Comparison of ENCODE assay signal across 14 cellular contexts in genomic region chr11:62755086-62755615, GRCh38. TPM values are rescaled to one million over a fixed set of nuclear protein-coding genes. Genes with fewer than 3 reads are reported as not detected.
DNase-seq lines count a peak whose midpoint lies in the region; ATAC-seq and TF ChIP-seq lines count a peak whose summit lies in the region.
"Had no signal": no experiment of that assay in that cellular context is flagged by ENCODE, and none has a peak within 500 bp of the region (broad histone marks: within the 10 kb centered on the region; RNA-seq: fewer than 3 reads in every experiment).

No MANE protein-coding gene starts in this region.

- TF ChIP-seq CTCF in PC-9 (conservative IDR thresholded peaks at IDR 0.05) = no peak
- TF ChIP-seq CTCF in dorsolateral prefrontal cortex (IDR thresholded peaks at IDR 0.05 in 54 of 56, conservative IDR thresholded peaks at IDR 0.05 in 2 of 56; ENCODE audit: low read depth in 1 of 56, partially characterized antibody in 56 of 56) = no peak
- TF ChIP-seq CTCF in osteocyte (IDR thresholded peaks at IDR 0.05) = no peak

- no peaks in the 10 kb centered on the region for H3K9me2 ChIP-seq in PC-9 (ENCODE audit: insufficient read depth)

- no peaks in the 10 kb centered on the region for H3K9me3 Mint-ChIP-seq in activated CD4-positive, alpha-beta T cell treated with anti-CD3 and anti-CD28 coated beads, Interleukin-2, amount 10 ng/mL, durations not matched to agents 7 days and 5 days
- no peaks in the 10 kb centered on the region for H3K9me3 Mint-ChIP-seq in osteocyte (ENCODE audit: unreplicated experiment)

- no peak for DNase-seq in activated CD4-positive, alpha-beta T cell treated with anti-CD3 and anti-CD28 coated beads, Interleukin-2, amount 10 ng/mL, durations not matched to agents 7 days and 5 days
- no peak for DNase-seq in activated CD4-positive, alpha-beta T cell treated with anti-CD3 and anti-CD28 coated beads for 4 hours
- no peak for DNase-seq in PC-9
- no peak for DNase-seq in dorsolateral prefrontal cortex
- no peak for DNase-seq in osteocyte (ENCODE audit: extremely low spot score, unreplicated experiment)
- no peak for DNase-seq in GOT3 (lab: John Stamatoyannopoulos, UW)
- no peak for DNase-seq in NCI-H524 treated with DMSO at 0.1 percent for 48 hours (lab: John Stamatoyannopoulos, UW)
- DNase-seq: adrenal gland, hippocampal formation, NCI-H226, SHP77 treated with DMSO at 0.1 percent for 48 hours, tibial artery had no signal

- H3K79me2 ChIP-seq in PC-9 (ENCODE audit: low read depth) = peaks cover 17% of the 10 kb centered on the region

- H4K20me1 ChIP-seq in PC-9 (ENCODE audit: insufficient read depth) = no peaks in the 10 kb centered on the region

- no peak overlapping the region for H2AFZ ChIP-seq in PC-9

- H3K27me3 ChIP-seq in PC-9 (ENCODE audit: insufficient read depth, low read depth) (no peaks in the 10 kb centered on the region), dorsolateral prefrontal cortex (no peaks in the 10 kb centered on the region)
- H3K27me3 ChIP-seq: adrenal gland, right atrium auricular region, tibial artery had no signal

- no peak overlapping the region for H3K27ac ChIP-seq in PC-9
- peak overlapping the region; percentile 62 to 99 (median 95) for H3K27ac ChIP-seq in dorsolateral prefrontal cortex

- H3K4me1 Mint-ChIP-seq in activated CD4-positive, alpha-beta T cell treated with anti-CD3 and anti-CD28 coated beads, Interleukin-2, amount 10 ng/mL, durations not matched to agents 7 days and 5 days = peaks cover 22% of the 10 kb centered on the region
- peaks cover 15% of the 10 kb centered on the region for H3K4me1 Mint-ChIP-seq in osteocyte (ENCODE audit: unreplicated experiment)

- CTCF ChIA-PET in activated CD4-positive, alpha-beta T cell treated with anti-CD3 and anti-CD28 coated beads, Interleukin-2, amount 10 ng/mL, durations not matched to agents 7 days and 5 days (lab: Charles Lee) = interaction anchor here (1.8 to 3.7 kb wide), 3 partner anchors 14 to 31 kb away, joined by 4 to 15 read pairs (median 10); partner anchors contain the start of gene HNRNPUL2
- CTCF ChIA-PET in PC-9 (lab: Charles Lee) = interaction anchor here (0.7 to 1.3 kb wide), 2 partner anchors 66 to 164 kb away, joined by 3 to 5 read pairs; partner anchors contain the start of genes LRRN4CL and TUT1

- peaks cover 22% of the 10 kb centered on the region; the same call in 1 of the 2 replicates for H3F3A ChIP-seq in PC-9 (ENCODE audit: insufficient read depth, low read depth)

- peak overlapping the region; percentile 63; the same call in 1 of the 2 replicates for H3K4me3 ChIP-seq in PC-9
- H3K4me3 ChIP-seq in dorsolateral prefrontal cortex = peak overlapping the region in 23 of 59 donors; percentile 59 to 95 (median 78)

- no peaks in the 10 kb centered on the region for H3K36me3 ChIP-seq in PC-9 (ENCODE audit: low read depth)

- no peak for ATAC-seq in GM18519 (IDR thresholded peaks at IDR 0.05; ENCODE audit: low FRiP score, unreplicated experiment)

- peak overlapping the region; percentile 80; the same call in 1 of the 2 replicates for H3K4me2 ChIP-seq in PC-9

- no TSS peak for BruUV-seq in PC-9 (replicated peaks; lab: Mats Ljungman, UMichigan)

- H3K36me3 Mint-ChIP-seq in activated CD4-positive, alpha-beta T cell treated with anti-CD3 and anti-CD28 coated beads, Interleukin-2, amount 10 ng/mL, durations not matched to agents 7 days and 5 days (ENCODE audit: low read depth) = peaks cover 11% of the 10 kb centered on the region
- peaks cover 1% of the 10 kb centered on the region for H3K36me3 Mint-ChIP-seq in osteocyte (ENCODE audit: unreplicated experiment)

- POLR2A ChIA-PET in activated CD4-positive, alpha-beta T cell treated with anti-CD3 and anti-CD28 coated beads, Interleukin-2, amount 10 ng/mL, durations not matched to agents 7 days and 5 days (lab: Charles Lee) = no interaction called here
- POLR2A ChIA-PET in PC-9 (lab: Charles Lee; ENCODE audit: unreplicated experiment) = no interaction called here

- peak overlapping the region; percentile 30 for H3K4me3 Mint-ChIP-seq in activated CD4-positive, alpha-beta T cell treated with anti-CD3 and anti-CD28 coated beads, Interleukin-2, amount 10 ng/mL, durations not matched to agents 7 days and 5 days
- H3K4me3 Mint-ChIP-seq in osteocyte (ENCODE audit: unreplicated experiment) = peak overlapping the region; percentile 95

- intact Hi-C loops in PC-9 (cut with micrococcal nuclease; ENCODE audit: unreplicated experiment) (loop anchor here (2.0 kb wide), 1 partner anchor 46 kb away; no protein-coding TSS in a partner anchor), dorsolateral prefrontal cortex (cut with DNase I) (loop anchor here in 1 of 2 donors (2.0 kb wide), 1 partner anchor 32 kb away; the partner anchor contains the start of gene TMEM179B)

- H3K4me1 ChIP-seq in PC-9 (replicated peaks; ENCODE audit: insufficient read depth) = peaks cover 17% of the 10 kb centered on the region

- H3K27me3 Mint-ChIP-seq in activated CD4-positive, alpha-beta T cell treated with anti-CD3 and anti-CD28 coated beads, Interleukin-2, amount 10 ng/mL, durations not matched to agents 7 days and 5 days = no peaks in the 10 kb centered on the region
- H3K27me3 Mint-ChIP-seq in osteocyte (ENCODE audit: unreplicated experiment) = no peaks in the 10 kb centered on the region

- no peaks in the 10 kb centered on the region for H3K9me3 ChIP-seq in PC-9 (ENCODE audit: insufficient read depth, low read depth)
- H3K9me3 ChIP-seq: adrenal gland, right atrium auricular region, tibial artery had no signal

- H3K27ac Mint-ChIP-seq in activated CD4-positive, alpha-beta T cell treated with anti-CD3 and anti-CD28 coated beads, Interleukin-2, amount 10 ng/mL, durations not matched to agents 7 days and 5 days = peak overlapping the region; percentile 4
- peak overlapping the region; percentile 7 for H3K27ac Mint-ChIP-seq in osteocyte (ENCODE audit: unreplicated experiment)

RNA-seq across cellular contexts. Expression of gene ZBTB3, which starts 1.2 kb away (rescaled TPM):
- 10 to 100 TPM; 14.3 to 18.5 TPM for total RNA-seq in activated CD4-positive, alpha-beta T cell treated with anti-CD3 and anti-CD28 coated beads, Interleukin-2, amount 10 ng/mL, durations not matched to agents 7 days and 5 days
- total RNA-seq in PC-9 (2021) (16.5 and 17.2 TPM in 2 replicates), dorsolateral prefrontal cortex (10 to 100 TPM in 115 of 120 experiments, 1 to 10 TPM in 5; 6.9 to 30.3 (median 15.2) TPM), osteocyte (11.2 and 12.9 TPM in 2 replicates)

RNA-seq across cellular contexts. Expression of gene POLR2G, which starts 6.2 kb away (rescaled TPM):
- 10 to 100 TPM; 87.2 to 99.8 TPM for total RNA-seq in activated CD4-positive, alpha-beta T cell treated with anti-CD3 and anti-CD28 coated beads, Interleukin-2, amount 10 ng/mL, durations not matched to agents 7 days and 5 days
- 131 and 155 TPM in 2 replicates for total RNA-seq in PC-9 (2021)
- total RNA-seq in dorsolateral prefrontal cortex = 10 to 100 TPM; 35.8 to 95.3 (median 54.4) TPM
- total RNA-seq in osteocyte = 83.7 and 98.6 TPM in 2 replicates

RNA-seq across cellular contexts. Expression of gene TAF6L, which starts 16.0 kb away (rescaled TPM):
- total RNA-seq in activated CD4-positive, alpha-beta T cell treated with anti-CD3 and anti-CD28 coated beads, Interleukin-2, amount 10 ng/mL, durations not matched to agents 7 days and 5 days = 10 to 100 TPM; 17.7 to 19.4 TPM
- total RNA-seq in PC-9 (2021) = 31.2 and 36.4 TPM in 2 replicates
- 10 to 100 TPM in 118 of 120 experiments, 1 to 10 TPM in 2; 9.3 to 39.3 (median 22.8) TPM for total RNA-seq in dorsolateral prefrontal cortex
- total RNA-seq in osteocyte = 40.8 and 42.8 TPM in 2 replicates

RNA-seq across cellular contexts. Expression of gene TTC9C, which starts 26.9 kb away (rescaled TPM):
- 10 to 100 TPM; 51.1 to 59.9 TPM for total RNA-seq in activated CD4-positive, alpha-beta T cell treated with anti-CD3 and anti-CD28 coated beads, Interleukin-2, amount 10 ng/mL, durations not matched to agents 7 days and 5 days
- total RNA-seq in PC-9 (2021) (65.3 and 71.4 TPM in 2 replicates), dorsolateral prefrontal cortex (10 to 100 TPM; 21.6 to 58.1 (median 38.1) TPM), osteocyte (32.4 and 36.6 TPM in 2 replicates)

RNA-seq across cellular contexts. Expression of gene HNRNPUL2, which starts 27.9 kb away (rescaled TPM):
- total RNA-seq in activated CD4-positive, alpha-beta T cell treated with anti-CD3 and anti-CD28 coated beads, Interleukin-2, amount 10 ng/mL, durations not matched to agents 7 days and 5 days = 10 to 100 TPM; 67.9 to 69.0 TPM
- total RNA-seq in PC-9 (2021) = 55.2 and 76.9 TPM in 2 replicates
- total RNA-seq in dorsolateral prefrontal cortex = 100 to 1,000 TPM in 1 of 120 experiments, 10 to 100 TPM in 119; 49.2 to 100 (median 74.3) TPM
- total RNA-seq in osteocyte = 52.5 and 56.1 TPM in 2 replicates
